7 cellular contexts compared by ENCODE assay signal in genomic region chr1:40530735-40531380, GRCh38. TPM values are rescaled to one million over a fixed set of nuclear protein-coding genes. Genes with fewer than 3 reads are reported as not detected.
DNase-seq lines count a peak whose midpoint lies in the region; ATAC-seq and TF ChIP-seq lines count a peak whose summit lies in the region.

No MANE protein-coding gene starts in this region.

- peak overlapping the region; percentile 94 to 99 (median 99) for H3K4me3 Mint-ChIP-seq in immature natural killer cell

- H3K9me3 ChIP-seq in subcutaneous abdominal adipose tissue (ENCODE audit: control insufficient read depth in 5 of 5, low read length in 5 of 5) = peaks cover 0 to 5% (median 0%) of the 10 kb centered on the region in 5 donors

- H3K9ac ChIP-seq in subcutaneous abdominal adipose tissue (ENCODE audit: low read length in 5 of 5) = peak overlapping the region; percentile 70 to 95 (median 91)

- H3K36me3 ChIP-seq in subcutaneous abdominal adipose tissue (ENCODE audit: control insufficient read depth in 5 of 5, insufficient read depth in 5 of 5, low read length in 5 of 5) = peaks cover 0 to 3% (median 0%) of the 10 kb centered on the region in 5 donors

- in situ Hi-C loops in G401 (cut with HindIII; ENCODE audit: low sequenced_read_pairs) = loop anchor here (10.0 kb wide), 1 partner anchor 154 kb away; no protein-coding TSS in a partner anchor

- peaks cover 3 to 10% (median 5%) of the 10 kb centered on the region in 3 donors for H3K27me3 Mint-ChIP-seq in immature natural killer cell (ENCODE audit: low read depth in 3 of 3)

- H3K4me1 Mint-ChIP-seq in immature natural killer cell = peaks cover 24 to 28% of the 10 kb centered on the region in 2 donors

- H3K27me3 ChIP-seq in subcutaneous abdominal adipose tissue (ENCODE audit: control insufficient read depth in 5 of 5, insufficient read depth in 4 of 5, low read length in 5 of 5) = no peaks in the 10 kb centered on the region

- peak overlapping the region; percentile 88 to 97 (median 96) for H3K27ac Mint-ChIP-seq in immature natural killer cell

- ATAC-seq in HG03457 (IDR thresholded peaks at IDR 0.05; ENCODE audit: unreplicated experiment) = peak; percentile 12

- H3K27ac ChIP-seq in subcutaneous abdominal adipose tissue (ENCODE audit: low read depth, low read length) = peak overlapping the region; percentile 89

- H3K9me3 Mint-ChIP-seq in immature natural killer cell = peaks cover 0 to 12% (median 3%) of the 10 kb centered on the region in 6 donors

- TF ChIP-seq CTCF in GM12875 (IDR thresholded peaks at IDR 0.05; ENCODE audit: borderline replicate concordance, insufficient read depth, low read depth, low read length) = no peak

- DNase-seq in amniotic epithelial cell (ENCODE audit: low read depth) = peak; percentile 32
- DNase-seq in immature natural killer cell = no peak
- DNase-seq in G401 (ENCODE audit: low spot score) = no peak
- DNase-seq in SHP77 (lab: John Stamatoyannopoulos, UW) = no peak

- peaks cover 0 to 16% (median 9%) of the 10 kb centered on the region in 3 donors for H3K36me3 Mint-ChIP-seq in immature natural killer cell

- H3K4me3 ChIP-seq in GM12875 (ENCODE audit: low read depth, low read length) = peak overlapping the region; percentile 58
- peak overlapping the region; percentile 82 to 97 (median 96) for H3K4me3 ChIP-seq in subcutaneous abdominal adipose tissue (ENCODE audit: low read depth in 1 of 5, low read length in 5 of 5)

- H3K4me1 ChIP-seq in subcutaneous abdominal adipose tissue (ENCODE audit: control insufficient read depth in 5 of 5, insufficient read depth in 5 of 5, low read length in 5 of 5) = peaks cover 2 to 22% (median 19%) of the 10 kb centered on the region in 5 donors

RNA-seq across cellular contexts. Expression of gene ZNF684, which starts 0.6 kb away (rescaled TPM):
- 1 to 10 TPM; 4.3 to 7.2 (median 5.4) TPM for polyA plus RNA-seq in immature natural killer cell
- 14.1 and 15.9 TPM in 2 replicates for total RNA-seq in G401 (2014; rRNA removed; shearing (Covaris generic))

RNA-seq across cellular contexts. Expression of gene EXO5, which starts 22.3 kb away (rescaled TPM):
- polyA plus RNA-seq in immature natural killer cell = 10 to 100 TPM in 1 of 3 donors, 1 to 10 TPM in 2; 3.9 to 11.0 (median 5.0) TPM
- 3.5 and 9.9 TPM in 2 replicates for total RNA-seq in G401 (2014; rRNA removed; shearing (Covaris generic))

RNA-seq across cellular contexts. Expression of gene ZFP69, which starts 53.8 kb away (rescaled TPM):
- polyA plus RNA-seq in immature natural killer cell = 1 to 10 TPM; 6.3 to 7.4 (median 6.4) TPM
- total RNA-seq in G401 (2014; rRNA removed; shearing (Covaris generic)) = not detected in 2 replicates
